Comparison of ENCODE assay signal across 1 cellular context in the genomic region with DNA sequence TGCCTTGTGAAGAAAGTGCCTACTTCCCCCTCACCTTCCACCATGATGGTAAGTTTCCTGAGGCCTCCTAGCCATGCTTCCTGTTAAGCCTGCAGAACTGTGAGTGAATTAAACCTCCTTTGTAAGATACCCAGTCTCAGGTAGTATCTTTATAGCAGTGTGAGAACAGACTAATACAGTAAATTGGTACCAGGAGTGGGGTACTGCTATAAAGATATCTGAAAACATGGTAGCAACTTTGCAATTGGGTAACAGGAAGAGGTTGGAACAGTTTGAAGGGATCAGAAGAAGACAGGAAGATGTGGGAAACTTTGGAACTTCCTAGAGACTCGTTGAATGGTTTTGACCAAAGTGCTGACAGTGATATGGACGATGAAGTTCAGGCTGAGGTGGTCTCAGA.
TF ChIP-seq lines count a peak whose summit lies in the region.

No MANE protein-coding gene starts in this region.

TF ChIP-seq in HEK293, 187 proteins besides CTCF, POLR2A, EP300 and RAD21:
- peak; percentile 61; the same call in 1 of the 2 replicates for TF ChIP-seq ZNF707 (tag by site-specific recombination; IDR thresholded peaks at IDR 0.05)
